ENCODE assay signal across 8 cellular contexts in the genomic region with DNA sequence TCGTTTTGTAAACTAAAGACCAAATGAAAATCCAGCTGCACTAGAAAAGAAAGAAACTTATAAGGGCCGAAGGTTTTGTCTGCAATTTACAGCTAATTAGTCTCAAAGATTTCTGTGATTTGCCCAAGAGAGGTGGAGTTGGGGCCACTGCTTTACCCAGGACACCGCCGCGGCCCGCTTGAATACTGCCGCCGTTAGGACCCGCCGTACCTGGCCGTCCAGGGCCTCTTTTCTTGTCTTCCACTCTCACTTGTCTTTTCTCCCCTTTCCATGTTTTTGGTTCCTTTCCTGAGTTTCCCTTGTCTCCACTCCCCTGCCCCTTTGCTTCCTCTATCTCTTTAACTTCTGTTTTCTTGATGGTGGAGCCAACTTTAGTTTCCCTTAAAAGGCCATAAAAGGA. TPM values are rescaled to one million over a fixed set of nuclear protein-coding genes. Genes with fewer than 3 reads are reported as not detected.
DNase-seq lines count a peak whose midpoint lies in the region; ATAC-seq and TF ChIP-seq lines count a peak whose summit lies in the region.

No MANE protein-coding gene starts in this region.

- TF ChIP-seq CTCF in heart right ventricle (IDR thresholded peaks at IDR 0.05): no peak

- H3K4me1 Mint-ChIP-seq in activated T-helper 1 cell treated with anti-CD3 and anti-CD28 coated beads, Interleukin-12 subunit alpha, Interleukin-12 subunit beta, Interleukin-2, Interleukin-4 antibody, amounts not matched to agents 30 ng/mL and 10 ng/mL and 1 ng/mL, durations not matched to agents 14 hours and 24 hours and 36 hours (ENCODE audit: low read depth): peaks cover 44% of the 10 kb centered on the region

- H3K27me3 ChIP-seq in heart right ventricle: no peaks in the 10 kb centered on the region

- H3K4me1 ChIP-seq in heart right ventricle: peaks cover 5 to 29% (median 22%) of the 10 kb centered on the region in 9 donors

- H3K4me3 Mint-ChIP-seq in activated T-helper 1 cell treated with anti-CD3 and anti-CD28 coated beads, Interleukin-12 subunit alpha, Interleukin-12 subunit beta, Interleukin-2, Interleukin-4 antibody, amounts not matched to agents 30 ng/mL and 10 ng/mL and 1 ng/mL, durations not matched to agents 14 hours and 24 hours and 36 hours: peak overlapping the region; percentile 94

- H3K9me3 ChIP-seq in heart right ventricle: no peaks in the 10 kb centered on the region

- ATAC-seq in heart right ventricle (peak in 4 of 8 donors; percentile 31 to 43 (median 38)), HG02610 (IDR thresholded peaks at IDR 0.05; ENCODE audit: unreplicated experiment) (no peak)

- 1 to 2% methylated on average over 11 of the region's 11 CpGs for WGBS in heart right ventricle, 2 donors

- peak overlapping the region; percentile 43 to 72 (median 64) for H3K4me3 ChIP-seq in heart right ventricle

- DNase-seq in Daoy (ENCODE audit: low read depth) (peak; percentile 23), KBM-7 (peak; percentile 47), heart right ventricle (peak in 1 of 2 donors; percentile 28), pons (ENCODE audit: low spot score) (peak; percentile 43), HT-29 (ENCODE audit: low spot score) (no peak), SKM-1 treated with dmso at 0.1 percent for 144 hours (lab: John Stamatoyannopoulos, UW; ENCODE audit: unreplicated experiment) (no peak)
- DNase-seq in activated T-helper 1 cell treated with anti-CD3 and anti-CD28 coated beads, Interleukin-12 subunit alpha, Interleukin-12 subunit beta, Interleukin-2, Interleukin-4 antibody, amounts not matched to agents 30 ng/mL and 10 ng/mL and 1 ng/mL, durations not matched to agents 14 hours and 24 hours and 36 hours (ENCODE audit: low spot score): no peak

- peaks cover 2% of the 10 kb centered on the region for H3K27me3 Mint-ChIP-seq in activated T-helper 1 cell treated with anti-CD3 and anti-CD28 coated beads, Interleukin-12 subunit alpha, Interleukin-12 subunit beta, Interleukin-2, Interleukin-4 antibody, amounts not matched to agents 30 ng/mL and 10 ng/mL and 1 ng/mL, durations not matched to agents 14 hours and 24 hours and 36 hours (ENCODE audit: insufficient read depth)

- peak overlapping the region; percentile 96 for H3K27ac Mint-ChIP-seq in activated T-helper 1 cell treated with anti-CD3 and anti-CD28 coated beads, Interleukin-12 subunit alpha, Interleukin-12 subunit beta, Interleukin-2, Interleukin-4 antibody, amounts not matched to agents 30 ng/mL and 10 ng/mL and 1 ng/mL, durations not matched to agents 14 hours and 24 hours and 36 hours

- no peaks in the 10 kb centered on the region for H3K36me3 ChIP-seq in heart right ventricle

- intact Hi-C loops in activated T-helper 1 cell treated with anti-CD3 and anti-CD28 coated beads, Interleukin-12 subunit alpha, Interleukin-12 subunit beta, Interleukin-2, Interleukin-4 antibody, amounts not matched to agents 30 ng/mL and 10 ng/mL and 1 ng/mL, durations not matched to agents 14 hours and 24 hours and 36 hours (cut with micrococcal nuclease): loop anchor here (1.0 to 10.0 kb wide), 11 partner anchors 15 to 1467 kb away; a partner anchor contains a TSS
- intact Hi-C loops in heart right ventricle (cut with DNase I): loop anchor here in 5 of 10 donors (1.0 to 10.0 kb wide), 4 partner anchors 15 to 351 kb away; a partner anchor contains a TSS

- in situ Hi-C loops in KBM-7 (cut with MboI; ENCODE audit: low pct_unique_long_range_greater_than_20kb, low sequenced_read_pairs): no loop called here

- H3K27ac ChIP-seq in heart right ventricle: peak overlapping the region; percentile 55 to 98 (median 96)

- peaks cover 26% of the 10 kb centered on the region for H3K36me3 Mint-ChIP-seq in activated T-helper 1 cell treated with anti-CD3 and anti-CD28 coated beads, Interleukin-12 subunit alpha, Interleukin-12 subunit beta, Interleukin-2, Interleukin-4 antibody, amounts not matched to agents 30 ng/mL and 10 ng/mL and 1 ng/mL, durations not matched to agents 14 hours and 24 hours and 36 hours (ENCODE audit: low read depth)

- H3K9me3 Mint-ChIP-seq in activated T-helper 1 cell treated with anti-CD3 and anti-CD28 coated beads, Interleukin-12 subunit alpha, Interleukin-12 subunit beta, Interleukin-2, Interleukin-4 antibody, amounts not matched to agents 30 ng/mL and 10 ng/mL and 1 ng/mL, durations not matched to agents 14 hours and 24 hours and 36 hours: peaks cover 16% of the 10 kb centered on the region

RNA-seq across cellular contexts. Expression of a gene that starts 15.7 kb away (rescaled TPM):
- total RNA-seq in Daoy (2014; rRNA removed; shearing (Covaris generic)): 91.7 and 94.9 TPM in 2 replicates
- total RNA-seq in activated T-helper 1 cell treated with anti-CD3 and anti-CD28 coated beads, Interleukin-12 subunit alpha, Interleukin-12 subunit beta, Interleukin-2, Interleukin-4 antibody, amounts not matched to agents 30 ng/mL and 10 ng/mL and 1 ng/mL, durations not matched to agents 14 hours and 24 hours and 36 hours: 167 and 204 TPM in 2 replicates
- total RNA-seq in heart right ventricle: 10 to 100 TPM; 19.1 to 52.5 (median 24.7) TPM
- polyA plus RNA-seq in heart right ventricle: 10 to 100 TPM; 23.7 to 77.3 TPM
- 302 and 313 TPM in 2 replicates for total RNA-seq in HT-29 (2014; rRNA removed; shearing (Covaris generic))

Comparison
In these comparisons a context has a peak if more than half of its experiments do, and no peak if none do; other contexts are left out.
1. DNase-seq: peak in Daoy (single experiment), KBM-7 (single experiment) and pons (single experiment); none in activated T-helper 1 cell treated with anti-CD3 and anti-CD28 coated beads, Interleukin-12 subunit alpha, Interleukin-12 subunit beta, Interleukin-2, Interleukin-4 antibody, amounts not matched to agents 30 ng/mL and 10 ng/mL and 1 ng/mL, durations not matched to agents 14 hours and 24 hours and 36 hours (single experiment), HT-29 (single experiment) and SKM-1 treated with dmso at 0.1 percent for 144 hours (single experiment).